ENCODE assay signal across 14 cellular contexts in the genomic region with DNA sequence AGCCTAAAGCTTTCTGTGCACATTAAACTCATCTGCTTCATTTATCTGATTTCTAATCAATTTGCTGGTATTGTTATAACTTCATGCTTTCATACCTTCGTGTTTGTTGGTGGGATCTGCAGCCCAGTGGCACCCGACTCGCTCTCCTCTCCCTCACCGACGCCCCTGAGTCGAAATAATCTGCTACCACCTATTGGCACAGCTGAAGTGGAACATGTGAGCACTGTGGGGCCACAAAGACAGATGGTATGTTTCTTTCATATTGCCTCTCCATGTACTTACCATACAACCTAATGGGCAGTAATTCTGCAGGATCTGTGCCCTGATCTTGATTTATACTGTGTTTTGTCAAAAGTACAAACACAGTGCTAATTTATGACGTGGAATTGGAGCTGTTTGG. TPM values are rescaled to one million over a fixed set of nuclear protein-coding genes. Genes with fewer than 3 reads are reported as not detected.
DNase-seq lines count a peak whose midpoint lies in the region; ATAC-seq lines count a peak whose summit lies in the region.
"Had no signal": no experiment of that assay in that cellular context is flagged by ENCODE, and none has a peak within 500 bp of the region (broad histone marks: within the 10 kb centered on the region; RNA-seq: fewer than 3 reads in every experiment).

No MANE protein-coding gene starts in this region.

- H3K4me3 Mint-ChIP-seq in activated naive CD4-positive, alpha-beta T cell treated with anti-CD3 and anti-CD28 coated beads, Interleukin-2, amount 50 U/mL, for 24 hours: no peak overlapping the region
- no peak overlapping the region for H3K4me3 Mint-ChIP-seq in activated naive CD4-positive, alpha-beta T cell treated with anti-CD3 and anti-CD28 coated beads for 36 hours
- no peak overlapping the region for H3K4me3 Mint-ChIP-seq in activated naive CD8-positive, alpha-beta T cell treated with anti-CD3 and anti-CD28 coated beads for 36 hours
- H3K4me3 Mint-ChIP-seq: B cell; CD4-positive, alpha-beta T cell; HFFc6 had no signal

- intact Hi-C loops in activated naive CD4-positive, alpha-beta T cell treated with anti-CD3 and anti-CD28 coated beads for 36 hours (cut with micrococcal nuclease): no loop called here
- intact Hi-C loops in left ventricle myocardium superior (cut with micrococcal nuclease): no loop called here
- intact Hi-C loops in Right ventricle myocardium inferior (cut with DNase I): no loop called here

- H3K9me3 Mint-ChIP-seq in activated naive CD4-positive, alpha-beta T cell treated with anti-CD3 and anti-CD28 coated beads, Interleukin-2, amount 50 U/mL, for 24 hours: no peaks in the 10 kb centered on the region
- no peaks in the 10 kb centered on the region for H3K9me3 Mint-ChIP-seq in activated naive CD4-positive, alpha-beta T cell treated with anti-CD3 and anti-CD28 coated beads for 36 hours
- H3K9me3 Mint-ChIP-seq in activated naive CD8-positive, alpha-beta T cell treated with anti-CD3 and anti-CD28 coated beads for 36 hours: no peaks in the 10 kb centered on the region
- H3K9me3 Mint-ChIP-seq: CD4-positive, alpha-beta T cell; HFFc6 had no signal

- no peaks in the 10 kb centered on the region for H3K4me1 Mint-ChIP-seq in activated naive CD4-positive, alpha-beta T cell treated with anti-CD3 and anti-CD28 coated beads, Interleukin-2, amount 50 U/mL, for 24 hours
- no peaks in the 10 kb centered on the region for H3K4me1 Mint-ChIP-seq in activated naive CD4-positive, alpha-beta T cell treated with anti-CD3 and anti-CD28 coated beads for 36 hours (ENCODE audit: low read depth)
- no peaks in the 10 kb centered on the region for H3K4me1 Mint-ChIP-seq in activated naive CD8-positive, alpha-beta T cell treated with anti-CD3 and anti-CD28 coated beads for 36 hours
- H3K4me1 Mint-ChIP-seq: B cell had no signal

- ATAC-seq in left ventricle myocardium superior (peak; percentile 57), Right ventricle myocardium inferior (no peak)

- H3K27me3 Mint-ChIP-seq in activated naive CD4-positive, alpha-beta T cell treated with anti-CD3 and anti-CD28 coated beads, Interleukin-2, amount 50 U/mL, for 24 hours: no peaks in the 10 kb centered on the region
- H3K27me3 Mint-ChIP-seq in activated naive CD4-positive, alpha-beta T cell treated with anti-CD3 and anti-CD28 coated beads for 36 hours (ENCODE audit: low read depth): no peaks in the 10 kb centered on the region
- no peaks in the 10 kb centered on the region for H3K27me3 Mint-ChIP-seq in activated naive CD8-positive, alpha-beta T cell treated with anti-CD3 and anti-CD28 coated beads for 36 hours
- H3K27me3 Mint-ChIP-seq: B cell; CD4-positive, alpha-beta T cell had no signal

- DNase-seq in activated naive CD4-positive, alpha-beta T cell treated with anti-CD3 and anti-CD28 coated beads for 36 hours: no peak
- DNase-seq in left ventricle myocardium superior (no peak), Right ventricle myocardium inferior (ENCODE audit: missing footprints) (no peak), myocyte (ENCODE audit: low read depth) (peak; percentile 31), NCI-H2196 (lab: John Stamatoyannopoulos, UW; ENCODE audit: unreplicated experiment) (no peak)
- DNase-seq in activated naive CD8-positive, alpha-beta T cell treated with anti-CD3 and anti-CD28 coated beads for 36 hours: no peak
- DNase-seq: C1 segment of cervical spinal cord; Calu3; CD4-positive, alpha-beta T cell; DMS 273 treated with DMSO at 0.1 percent for 48 hours; HCEC 1CT; HFFc6 had no signal

- CTCF ChIA-PET in activated naive CD4-positive, alpha-beta T cell treated with anti-CD3 and anti-CD28 coated beads for 36 hours (lab: Charles Lee): no interaction called here

- H3K27ac Mint-ChIP-seq in activated naive CD4-positive, alpha-beta T cell treated with anti-CD3 and anti-CD28 coated beads, Interleukin-2, amount 50 U/mL, for 24 hours: peak overlapping the region; percentile 12
- no peak overlapping the region for H3K27ac Mint-ChIP-seq in activated naive CD4-positive, alpha-beta T cell treated with anti-CD3 and anti-CD28 coated beads for 36 hours
- H3K27ac Mint-ChIP-seq in activated naive CD8-positive, alpha-beta T cell treated with anti-CD3 and anti-CD28 coated beads for 36 hours: no peak overlapping the region
- H3K27ac Mint-ChIP-seq: B cell; CD4-positive, alpha-beta T cell; HFFc6 had no signal

- peaks cover 4% of the 10 kb centered on the region for H3K36me3 Mint-ChIP-seq in activated naive CD4-positive, alpha-beta T cell treated with anti-CD3 and anti-CD28 coated beads, Interleukin-2, amount 50 U/mL, for 24 hours
- H3K36me3 Mint-ChIP-seq in activated naive CD4-positive, alpha-beta T cell treated with anti-CD3 and anti-CD28 coated beads for 36 hours (ENCODE audit: low read depth): peaks cover 22% of the 10 kb centered on the region
- H3K36me3 Mint-ChIP-seq in activated naive CD8-positive, alpha-beta T cell treated with anti-CD3 and anti-CD28 coated beads for 36 hours: peaks cover 5% of the 10 kb centered on the region

RNA-seq across cellular contexts. Expression of gene DNAJC9, which starts 12.4 kb away (rescaled TPM):
- 10 to 100 TPM; 55.2 to 57.2 TPM for total RNA-seq in activated naive CD4-positive, alpha-beta T cell treated with anti-CD3 and anti-CD28 coated beads for 36 hours
- total RNA-seq in left ventricle myocardium superior: 9.6 TPM
- total RNA-seq in Right ventricle myocardium inferior: 8.5 TPM
- total RNA-seq in myocyte: 20.8 and 25.5 TPM in 2 replicates
- 12.1 TPM for polyA plus RNA-seq in myocyte (2012)
- 10 to 100 TPM; 65.0 to 65.5 TPM for total RNA-seq in activated naive CD8-positive, alpha-beta T cell treated with anti-CD3 and anti-CD28 coated beads for 36 hours

RNA-seq across cellular contexts. Expression of gene MRPS16, which starts 17.7 kb away (rescaled TPM):
- total RNA-seq in activated naive CD4-positive, alpha-beta T cell treated with anti-CD3 and anti-CD28 coated beads for 36 hours: 100 to 1,000 TPM; 140 to 145 TPM
- total RNA-seq in left ventricle myocardium superior (109 TPM), Right ventricle myocardium inferior (106 TPM), myocyte (88.7 and 89.9 TPM in 2 replicates)
- polyA plus RNA-seq in myocyte (2012): 111 TPM
- total RNA-seq in activated naive CD8-positive, alpha-beta T cell treated with anti-CD3 and anti-CD28 coated beads for 36 hours: 100 to 1,000 TPM; 143 to 155 TPM
